13 cellular contexts compared by ENCODE assay signal in genomic region chr1:59739111-59739510, GRCh38.
DNase-seq lines count a peak whose midpoint lies in the region; ATAC-seq and TF ChIP-seq lines count a peak whose summit lies in the region.
"Had no signal": no experiment of that assay in that cellular context is flagged by ENCODE, and none has a peak within 500 bp of the region (broad histone marks: within the 10 kb centered on the region; RNA-seq: fewer than 3 reads in every experiment).

No MANE protein-coding gene starts in this region.

- peaks cover 13% of the 10 kb centered on the region for H3K36me3 Mint-ChIP-seq in progenitor cell of endocrine pancreas (ENCODE audit: insufficient read depth)
- peaks cover 15% of the 10 kb centered on the region for H3K36me3 Mint-ChIP-seq in activated naive CD8-positive, alpha-beta T cell treated with anti-CD3 and anti-CD28 coated beads, Interleukin-2, amount 50 U/mL, for 24 hours (ENCODE audit: low read depth)
- H3K36me3 Mint-ChIP-seq in type B pancreatic cell = peaks cover 13% of the 10 kb centered on the region

- H3K36me3 ChIP-seq in GM23248 (ENCODE audit: low read depth) = no peaks in the 10 kb centered on the region
- H3K36me3 ChIP-seq in SJSA1 = no peaks in the 10 kb centered on the region
- H3K36me3 ChIP-seq in fibroblast of lung (ENCODE audit: control insufficient read depth, insufficient read depth, low read length) = no peaks in the 10 kb centered on the region
- H3K36me3 ChIP-seq: HAP-1 had no signal

- H3K27ac Mint-ChIP-seq in progenitor cell of endocrine pancreas (peak overlapping the region; percentile 79), type B pancreatic cell (no peak overlapping the region)
- H3K27ac Mint-ChIP-seq in activated naive CD8-positive, alpha-beta T cell treated with anti-CD3 and anti-CD28 coated beads, Interleukin-2, amount 50 U/mL, for 24 hours = no peak overlapping the region
- H3K27ac Mint-ChIP-seq: CD4-positive, CD25-positive, alpha-beta regulatory T cell had no signal

- no peak overlapping the region for H3K4me3 ChIP-seq in GM23248
- no peak overlapping the region for H3K4me3 ChIP-seq in SJSA1
- no peak overlapping the region for H3K4me3 ChIP-seq in fibroblast of lung (replicated peaks in 1 of 4; ENCODE audit: control extremely low read depth in 1 of 4, insufficient read depth in 1 of 4, low read depth in 3 of 4, low read length in 4 of 4)
- H3K4me3 ChIP-seq: HAP-1 had no signal

- peaks cover 22% of the 10 kb centered on the region for H3K4me1 ChIP-seq in GM23248 (ENCODE audit: insufficient read depth)
- peaks cover 26% of the 10 kb centered on the region for H3K4me1 ChIP-seq in SJSA1 (replicated peaks)
- peaks cover 2% of the 10 kb centered on the region for H3K4me1 ChIP-seq in fibroblast of lung (ENCODE audit: control insufficient read depth, extremely low read depth, insufficient read depth, low read length)
- H3K4me1 ChIP-seq: HAP-1 had no signal

- H3K9me3 Mint-ChIP-seq in progenitor cell of endocrine pancreas (ENCODE audit: low read depth) (peaks cover 17% of the 10 kb centered on the region), type B pancreatic cell (peaks cover 8% of the 10 kb centered on the region)
- peaks cover 8% of the 10 kb centered on the region for H3K9me3 Mint-ChIP-seq in activated naive CD8-positive, alpha-beta T cell treated with anti-CD3 and anti-CD28 coated beads, Interleukin-2, amount 50 U/mL, for 24 hours

- no peak overlapping the region for H3K4me3 Mint-ChIP-seq in progenitor cell of endocrine pancreas (ENCODE audit: low read depth)
- no peak overlapping the region for H3K4me3 Mint-ChIP-seq in activated naive CD8-positive, alpha-beta T cell treated with anti-CD3 and anti-CD28 coated beads, Interleukin-2, amount 50 U/mL, for 24 hours
- H3K4me3 Mint-ChIP-seq in type B pancreatic cell = no peak overlapping the region
- H3K4me3 Mint-ChIP-seq: CD4-positive, CD25-positive, alpha-beta regulatory T cell had no signal

- H3K9ac ChIP-seq in GM23248 = no peak overlapping the region
- no peak overlapping the region for H3K9ac ChIP-seq in fibroblast of lung (ENCODE audit: insufficient read depth, low read length)

- no peak for ATAC-seq in activated naive CD8-positive, alpha-beta T cell treated with anti-CD3 and anti-CD28 coated beads, Interleukin-2, amount 50 U/mL, for 24 hours

- 0 out of 2 replicates have a peak overlapping the region, but pooled peaks have one; percentile 17 for H3K27ac ChIP-seq in GM23248
- 0 out of 2 replicates have a peak overlapping the region, but pooled peaks have one; percentile 12 for H3K27ac ChIP-seq in SJSA1
- peak overlapping the region; percentile 49 for H3K27ac ChIP-seq in fibroblast of lung (ENCODE audit: insufficient read depth, low read length)
- H3K27ac ChIP-seq: HL-60, RWPE1 had no signal

- no peaks in the 10 kb centered on the region for H3K9me2 ChIP-seq in GM23248 (ENCODE audit: insufficient read depth)

- H3K27me3 Mint-ChIP-seq in progenitor cell of endocrine pancreas = peaks cover 8% of the 10 kb centered on the region
- no peaks in the 10 kb centered on the region for H3K27me3 Mint-ChIP-seq in activated naive CD8-positive, alpha-beta T cell treated with anti-CD3 and anti-CD28 coated beads, Interleukin-2, amount 50 U/mL, for 24 hours
- no peaks in the 10 kb centered on the region for H3K27me3 Mint-ChIP-seq in type B pancreatic cell

- H3K27me3 ChIP-seq in GM23248 (replicated peaks; ENCODE audit: insufficient read depth) (no peaks in the 10 kb centered on the region), SJSA1 (replicated peaks) (no peaks in the 10 kb centered on the region), fibroblast of lung (ENCODE audit: control insufficient read depth, insufficient read depth, low read length) (no peaks in the 10 kb centered on the region)

- no peaks in the 10 kb centered on the region for H4K20me1 ChIP-seq in GM23248 (ENCODE audit: insufficient read depth)
- H4K20me1 ChIP-seq in fibroblast of lung (ENCODE audit: control insufficient read depth, extremely low read depth, insufficient read depth, low read length) = no peaks in the 10 kb centered on the region

- no peaks in the 10 kb centered on the region for H3K9me3 ChIP-seq in GM23248 (ENCODE audit: low read depth)
- H3K9me3 ChIP-seq in SJSA1 (replicated peaks) = peaks cover 8% of the 10 kb centered on the region
- no peaks in the 10 kb centered on the region for H3K9me3 ChIP-seq in fibroblast of lung (ENCODE audit: control insufficient read depth, insufficient read depth, low read depth, low read length)
- H3K9me3 ChIP-seq: HAP-1 had no signal

- TF ChIP-seq CTCF in fibroblast of lung (conservative IDR thresholded peaks at IDR 0.05 in 1 of 2, IDR thresholded peaks at IDR 0.05 in 1 of 2; ENCODE audit: low read depth in 1 of 2, low read length in 2 of 2) (no peak), progenitor cell of endocrine pancreas (IDR thresholded peaks at IDR 0.05; ENCODE audit: unreplicated experiment) (no peak), type B pancreatic cell (conservative IDR thresholded peaks at IDR 0.05) (no peak)

- in situ Hi-C loops in GM23248 (cut with MboI) = no loop called here

- H2AFZ ChIP-seq in GM23248 (no peak overlapping the region), fibroblast of lung (ENCODE audit: low read length) (no peak overlapping the region)

- H3K79me2 ChIP-seq in GM23248 (ENCODE audit: insufficient read depth) (no peaks in the 10 kb centered on the region), fibroblast of lung (ENCODE audit: control insufficient read depth, insufficient read depth, low read length) (no peaks in the 10 kb centered on the region)

- H3K4me1 Mint-ChIP-seq in progenitor cell of endocrine pancreas (ENCODE audit: low read depth) (peaks cover 34% of the 10 kb centered on the region), type B pancreatic cell (ENCODE audit: unreplicated experiment) (peaks cover 18% of the 10 kb centered on the region)
- H3K4me1 Mint-ChIP-seq in activated naive CD8-positive, alpha-beta T cell treated with anti-CD3 and anti-CD28 coated beads, Interleukin-2, amount 50 U/mL, for 24 hours = no peaks in the 10 kb centered on the region
- H3K4me1 Mint-ChIP-seq: CD4-positive, CD25-positive, alpha-beta regulatory T cell had no signal

- peaks cover 18% of the 10 kb centered on the region; the same call in 1 of the 2 replicates for H3F3A ChIP-seq in GM23248 (ENCODE audit: insufficient read depth)

- 68 to 77% methylated on average over 2 of the region's 2 CpGs for WGBS in GM23248 (ENCODE audit: low coverage in 1 of 2, low lambda C conversion rate in 2 of 2, missing lambda C conversion rate in 2 of 2), 2 experiments

- DNase-seq in GM23248 (no peak), SJSA1 (ENCODE audit: low read depth in 1 of 2, low spot score in 2 of 2) (no peak), fibroblast of lung (ENCODE audit: low read depth in 2 of 2) (no peak), progenitor cell of endocrine pancreas (ENCODE audit: low spot score, unreplicated experiment) (no peak), type B pancreatic cell (ENCODE audit: extremely low spot score, unreplicated experiment) (no peak), iPS-NIHi7 (ENCODE audit: extremely low spot score) (no peak)
- DNase-seq in activated naive CD8-positive, alpha-beta T cell treated with anti-CD3 and anti-CD28 coated beads, Interleukin-2, amount 50 U/mL, for 24 hours = no peak
- DNase-seq: AML-193; CD4-positive, CD25-positive, alpha-beta regulatory T cell; NCI-H187 had no signal

- H3K4me2 ChIP-seq in GM23248 (ENCODE audit: unreplicated experiment) (peak overlapping the region; percentile 19), fibroblast of lung (ENCODE audit: extremely low read depth, insufficient read depth, low read length) (peak overlapping the region; percentile 71)
